Comparison of ENCODE assay signal across 23 cellular contexts in genomic region chr14:52988153-52988552, GRCh38.
"Had no signal": no experiment of that assay in that cellular context is flagged by ENCODE, and none has a peak within 500 bp of the region (broad histone marks: within the 10 kb centered on the region; RNA-seq: fewer than 3 reads in every experiment).

No MANE protein-coding gene starts in this region.

- ATAC-seq: activated CD8-positive, alpha-beta T cell treated with anti-CD3 and anti-CD28 coated beads for 36 hours; activated T-cell treated with anti-CD3 and anti-CD28 coated beads, Interleukin-2, amount 50 U/mL, for 72 hours; activated T-helper 17 cell treated with anti-CD3 and anti-CD28 coated beads, Interleukin-2, amount 50 U/mL, for 72 hours; Right ventricle myocardium inferior had no signal

- DNase-seq: activated CD4-positive, alpha-beta T cell treated with anti-CD3 and anti-CD28 coated beads, Interleukin-2, amount 10 ng/mL, durations not matched to agents 24 days and 14 days; activated CD4-positive, alpha-beta T cell treated with anti-CD3 and anti-CD28 coated beads, Interleukin-2, amount 50 U/mL, for 4 hours; activated CD8-positive, alpha-beta T cell treated with anti-CD3 and anti-CD28 coated beads for 36 hours; activated effector memory CD4-positive, alpha-beta T cell treated with anti-CD3 and anti-CD28 coated beads, Interleukin-2, amount 50 U/mL, for 16 hours; activated naive CD4-positive, alpha-beta T cell; activated naive CD4-positive, alpha-beta T cell treated with anti-CD3 and anti-CD28 coated beads, Interleukin-2, amount 50 U/mL, for 16 hours; activated naive CD8-positive, alpha-beta T cell treated with anti-CD3 and anti-CD28 coated beads for 36 hours; activated T-cell treated with anti-CD3 and anti-CD28 coated beads, Interleukin-2, amount 50 U/mL, for 1 hour; activated T-cell treated with anti-CD3 and anti-CD28 coated beads, Interleukin-2, amount 50 U/mL, for 72 hours; colonic mucosa; MM.1S; MV-4-11; NCI-H1436 treated with DMSO at 0.1 percent for 48 hours; NCI-H1694 treated with DMSO at 0.1 percent for 48 hours; NCI-H2029; NCI-H510A treated with DMSO at 0.1 percent for 48 hours; NCI-H526 treated with DMSO at 0.1 percent for 48 hours; NCI-H82; NK-92 treated with Interleukin-12 subunit alpha and Interleukin-12 subunit beta, amount 100 ng/mL, for 24 hours; PC-9; SIG-M5 had no signal
